Comparison of ENCODE assay signal across 21 cellular contexts in genomic region chr15:29750754-29751153, GRCh38.
DNase-seq lines count a peak whose midpoint lies in the region; ATAC-seq and TF ChIP-seq lines count a peak whose summit lies in the region.
"Had no signal": no experiment of that assay in that cellular context is flagged by ENCODE, and none has a peak within 500 bp of the region (broad histone marks: within the 10 kb centered on the region; RNA-seq: fewer than 3 reads in every experiment).

No MANE protein-coding gene starts in this region.

- TF ChIP-seq CTCF in fibroblast of lung (conservative IDR thresholded peaks at IDR 0.05 in 1 of 2, IDR thresholded peaks at IDR 0.05 in 1 of 2; ENCODE audit: low read depth in 1 of 2, low read length in 2 of 2): no peak
- TF ChIP-seq CTCF in progenitor cell of endocrine pancreas (IDR thresholded peaks at IDR 0.05; ENCODE audit: unreplicated experiment): no peak
- TF ChIP-seq CTCF in prostate gland (IDR thresholded peaks at IDR 0.05): no peak

- H2AFZ ChIP-seq in GM23248 (no peak overlapping the region), fibroblast of lung (ENCODE audit: low read length) (no peak overlapping the region)

- peak overlapping the region; percentile 16 for H3K27ac Mint-ChIP-seq in progenitor cell of endocrine pancreas
- H3K27ac Mint-ChIP-seq in activated naive CD4-positive, alpha-beta T cell treated with anti-CD3 and anti-CD28 coated beads, Interleukin-2, amount 50 U/mL, for 72 hours: no peak overlapping the region
- H3K27ac Mint-ChIP-seq: CD14-positive monocyte had no signal

- 0 out of 2 replicates have a peak, but pooled peaks cover 10% of the 10 kb centered on the region for H3F3A ChIP-seq in GM23248 (ENCODE audit: insufficient read depth)

- in situ Hi-C loops in GM23248 (cut with MboI): loop anchor here (10.0 kb wide), 1 partner anchor 174 kb away; no protein-coding TSS in a partner anchor

- DNase-seq in GM23248: peak; percentile 24
- peak; percentile 76 for DNase-seq in adipocyte (ENCODE audit: low read depth)
- DNase-seq in fibroblast of lung (ENCODE audit: low read depth in 2 of 2): peak; percentile 23 to 28
- DNase-seq in progenitor cell of endocrine pancreas (ENCODE audit: low spot score, unreplicated experiment): no peak
- no peak for DNase-seq in activated naive CD4-positive, alpha-beta T cell treated with anti-CD3 and anti-CD28 coated beads, Interleukin-2, amount 50 U/mL, for 72 hours (ENCODE audit: low spot score in 2 of 2)
- DNase-seq in RPMI8226: no peak
- no peak for DNase-seq in prostate gland (ENCODE audit: low spot score)
- DNase-seq: ACHN, DMS 273 treated with DMSO at 0.1 percent for 48 hours, DND-41, GOT3, MV-4-11, NCI-H1694 treated with DMSO at 0.1 percent for 48 hours, NCI-H510A, NCI-H748 treated with DMSO at 0.1 percent for 48 hours, OCI-M1, SIG-M5 had no signal

- intact Hi-C loops in prostate gland (cut with DNase I): no loop called here

- ATAC-seq in activated naive CD4-positive, alpha-beta T cell treated with anti-CD3 and anti-CD28 coated beads, Interleukin-2, amount 50 U/mL, for 72 hours: no peak
- ATAC-seq in GM21619 (IDR thresholded peaks at IDR 0.05; ENCODE audit: unreplicated experiment): no peak
- ATAC-seq: SK-N-SH treated with all-trans-retinoic acid at 6 μM for 48 hours had no signal

- H3K9me3 Mint-ChIP-seq in progenitor cell of endocrine pancreas (ENCODE audit: low read depth): peaks cover 4% of the 10 kb centered on the region
- no peaks in the 10 kb centered on the region for H3K9me3 Mint-ChIP-seq in activated naive CD4-positive, alpha-beta T cell treated with anti-CD3 and anti-CD28 coated beads, Interleukin-2, amount 50 U/mL, for 72 hours

- H3K36me3 Mint-ChIP-seq in progenitor cell of endocrine pancreas (ENCODE audit: insufficient read depth): peaks cover 26% of the 10 kb centered on the region
- H3K36me3 Mint-ChIP-seq in activated naive CD4-positive, alpha-beta T cell treated with anti-CD3 and anti-CD28 coated beads, Interleukin-2, amount 50 U/mL, for 72 hours: no peaks in the 10 kb centered on the region
- H3K36me3 Mint-ChIP-seq: CD14-positive monocyte had no signal

- H3K4me2 ChIP-seq in GM23248 (ENCODE audit: unreplicated experiment): no peak overlapping the region
- no peak overlapping the region for H3K4me2 ChIP-seq in fibroblast of lung (ENCODE audit: extremely low read depth, insufficient read depth, low read length)
- H3K4me2 ChIP-seq: KMS-11 had no signal

- no peak for TF ChIP-seq POLR2A in prostate gland (IDR thresholded peaks at IDR 0.05)

- peaks cover 1% of the 10 kb centered on the region for H3K4me1 Mint-ChIP-seq in progenitor cell of endocrine pancreas (ENCODE audit: low read depth)
- H3K4me1 Mint-ChIP-seq: CD14-positive monocyte had no signal

- no peaks in the 10 kb centered on the region for H3K9me2 ChIP-seq in GM23248 (ENCODE audit: insufficient read depth)

- H3K27ac ChIP-seq in GM23248 (no peak overlapping the region), fibroblast of lung (ENCODE audit: insufficient read depth, low read length) (no peak overlapping the region), prostate gland (no peak overlapping the region)
- H3K27ac ChIP-seq: KMS-11 had no signal

- H3K9me3 ChIP-seq in GM23248 (ENCODE audit: low read depth) (no peaks in the 10 kb centered on the region), adipocyte (ENCODE audit: control insufficient read depth, low read length) (no peaks in the 10 kb centered on the region), fibroblast of lung (ENCODE audit: control insufficient read depth, insufficient read depth, low read depth, low read length) (no peaks in the 10 kb centered on the region), prostate gland (no peaks in the 10 kb centered on the region)

- H3K4me1 ChIP-seq in GM23248 (ENCODE audit: insufficient read depth): peaks cover 8% of the 10 kb centered on the region
- H3K4me1 ChIP-seq in adipocyte (ENCODE audit: control insufficient read depth, insufficient read depth, low read length): peaks cover 19% of the 10 kb centered on the region
- no peaks in the 10 kb centered on the region for H3K4me1 ChIP-seq in fibroblast of lung (ENCODE audit: control insufficient read depth, extremely low read depth, insufficient read depth, low read length)
- H3K4me1 ChIP-seq in prostate gland (replicated peaks): no peaks in the 10 kb centered on the region

- no peaks in the 10 kb centered on the region for H3K27me3 Mint-ChIP-seq in progenitor cell of endocrine pancreas

- H3K9ac ChIP-seq in GM23248 (no peak overlapping the region), adipocyte (ENCODE audit: low read length) (no peak overlapping the region), fibroblast of lung (ENCODE audit: insufficient read depth, low read length) (no peak overlapping the region)
- H3K9ac ChIP-seq: KMS-11 had no signal

- whole genome bisulfite sequencing in GM23248 (ENCODE audit: low coverage in 1 of 2, low lambda C conversion rate in 2 of 2, missing lambda C conversion rate in 2 of 2), 2 experiments: 17 to 20% methylated on average over 2 of the region's 2 CpGs
- WGBS in prostate gland: 67% methylated on average over 2 of the region's 2 CpGs

- H3K36me3 ChIP-seq in GM23248 (ENCODE audit: low read depth) (peaks cover 1% of the 10 kb centered on the region), adipocyte (ENCODE audit: control insufficient read depth, insufficient read depth, low read length, severe bottlenecking) (no peaks in the 10 kb centered on the region), fibroblast of lung (ENCODE audit: control insufficient read depth, insufficient read depth, low read length) (no peaks in the 10 kb centered on the region), prostate gland (no peaks in the 10 kb centered on the region)

- peaks cover 56% of the 10 kb centered on the region for H3K79me2 ChIP-seq in GM23248 (ENCODE audit: insufficient read depth)
- no peaks in the 10 kb centered on the region for H3K79me2 ChIP-seq in fibroblast of lung (ENCODE audit: control insufficient read depth, insufficient read depth, low read length)

- H3K4me3 ChIP-seq in GM23248: no peak overlapping the region
- no peak overlapping the region for H3K4me3 ChIP-seq in adipocyte (ENCODE audit: low read length)
- no peak overlapping the region for H3K4me3 ChIP-seq in fibroblast of lung (replicated peaks in 1 of 4; ENCODE audit: control extremely low read depth in 1 of 4, insufficient read depth in 1 of 4, low read depth in 3 of 4, low read length in 4 of 4)
- no peak overlapping the region for H3K4me3 ChIP-seq in prostate gland

- H4K20me1 ChIP-seq in GM23248 (ENCODE audit: insufficient read depth) (no peaks in the 10 kb centered on the region), fibroblast of lung (ENCODE audit: control insufficient read depth, extremely low read depth, insufficient read depth, low read length) (no peaks in the 10 kb centered on the region)

- H3K4me3 Mint-ChIP-seq in progenitor cell of endocrine pancreas (ENCODE audit: low read depth): no peak overlapping the region
- H3K4me3 Mint-ChIP-seq: CD14-positive monocyte had no signal

- H3K27me3 ChIP-seq in GM23248 (replicated peaks; ENCODE audit: insufficient read depth) (no peaks in the 10 kb centered on the region), adipocyte (replicated peaks; ENCODE audit: control insufficient read depth, insufficient read depth, low read length) (no peaks in the 10 kb centered on the region), fibroblast of lung (ENCODE audit: control insufficient read depth, insufficient read depth, low read length) (no peaks in the 10 kb centered on the region), prostate gland (replicated peaks; ENCODE audit: insufficient read depth) (no peaks in the 10 kb centered on the region)

Comparison
In these comparisons a context has a peak if more than half of its experiments do, and no peak if none do; other contexts are left out.
1. DNase-seq: peak in GM23248 (single experiment), adipocyte (single experiment) and fibroblast of lung (2 of 2); none in progenitor cell of endocrine pancreas (single experiment), activated naive CD4-positive, alpha-beta T cell treated with anti-CD3 and anti-CD28 coated beads, Interleukin-2, amount 50 U/mL, for 72 hours (0 of 2), RPMI8226 (single experiment) and prostate gland (single experiment).